20 cellular contexts compared by ENCODE assay signal in the genomic region with DNA sequence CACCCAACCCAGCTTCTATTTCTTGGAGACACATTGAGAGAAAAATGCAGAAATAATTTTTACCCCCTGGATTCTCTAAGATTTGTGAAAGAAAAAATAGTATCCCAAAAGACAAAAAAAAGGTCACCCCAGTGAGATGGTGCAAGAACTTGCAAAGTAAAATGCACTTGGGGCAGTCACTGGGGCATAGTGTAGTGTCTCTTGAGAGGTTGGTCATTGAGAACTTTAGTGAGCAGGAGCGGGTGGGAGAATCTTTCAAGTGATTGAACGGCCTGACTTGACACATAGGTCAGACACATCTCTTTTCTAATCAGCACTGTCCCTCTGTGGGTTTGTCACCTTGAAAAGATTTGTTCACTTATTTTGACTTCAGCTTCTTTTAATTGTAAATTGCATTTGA.
"Had no signal": no experiment of that assay in that cellular context is flagged by ENCODE, and none has a peak within 500 bp of the region (broad histone marks: within the 10 kb centered on the region; RNA-seq: fewer than 3 reads in every experiment).

No MANE protein-coding gene starts in this region.

- H3K9me3 ChIP-seq: ascending aorta, gastrocnemius medialis, heart left ventricle, pancreas, right lobe of liver, stomach, upper lobe of left lung had no signal

- H3K36me3 ChIP-seq: ascending aorta, gastrocnemius medialis, pancreas, right lobe of liver, upper lobe of left lung had no signal

- DNase-seq: activated CD4-positive, alpha-beta T cell treated with anti-CD3 and anti-CD28 coated beads, Interleukin-2, amount 50 U/mL, for 1 hour; activated CD4-positive, CD25-positive, alpha-beta regulatory T cell; activated effector memory CD4-positive, alpha-beta T cell treated with Interleukin-2 at 50 U/mL for 16 hours; activated naive CD4-positive, alpha-beta T cell treated with anti-CD3 and anti-CD28 coated beads, Interleukin-2, amount 10 ng/mL, durations not matched to agents 7 days and 5 days; cerebellar nuclear complex; effector CD4-positive, alpha-beta T cell; gastrocnemius medialis; heart left ventricle; left lung; midbrain; pancreas; right lobe of liver; small intestine; stimulated activated CD4-positive, alpha-beta T cell treated with anti-CD3 and anti-CD28 coated beads, Interleukin-4, amount 100 ng/mL, for 1 hour; stomach; T-helper 9 cell had no signal

- H3K27me3 Mint-ChIP-seq: activated naive CD4-positive, alpha-beta T cell treated with anti-CD3 and anti-CD28 coated beads, Interleukin-2, amount 10 ng/mL, durations not matched to agents 7 days and 5 days had no signal

- H3K4me3 ChIP-seq: ascending aorta, gastrocnemius medialis, heart left ventricle, left lung, pancreas, right lobe of liver, stomach, upper lobe of left lung had no signal

- H3K27ac ChIP-seq: ascending aorta, gastrocnemius medialis, heart left ventricle, left lung, pancreas, right lobe of liver, stomach, upper lobe of left lung had no signal

- ATAC-seq: esophagus mucosa, gastrocnemius medialis, heart left ventricle, left lung, pancreas, right lobe of liver had no signal

- FAIRE-seq: bronchial epithelial cell, pancreas, small intestine had no signal

- H3K27me3 ChIP-seq: ascending aorta, gastrocnemius medialis, heart left ventricle, left lung, pancreas, right lobe of liver, stomach, upper lobe of left lung had no signal

- H3K4me1 ChIP-seq: gastrocnemius medialis, right lobe of liver had no signal
